In the genomic region with DNA sequence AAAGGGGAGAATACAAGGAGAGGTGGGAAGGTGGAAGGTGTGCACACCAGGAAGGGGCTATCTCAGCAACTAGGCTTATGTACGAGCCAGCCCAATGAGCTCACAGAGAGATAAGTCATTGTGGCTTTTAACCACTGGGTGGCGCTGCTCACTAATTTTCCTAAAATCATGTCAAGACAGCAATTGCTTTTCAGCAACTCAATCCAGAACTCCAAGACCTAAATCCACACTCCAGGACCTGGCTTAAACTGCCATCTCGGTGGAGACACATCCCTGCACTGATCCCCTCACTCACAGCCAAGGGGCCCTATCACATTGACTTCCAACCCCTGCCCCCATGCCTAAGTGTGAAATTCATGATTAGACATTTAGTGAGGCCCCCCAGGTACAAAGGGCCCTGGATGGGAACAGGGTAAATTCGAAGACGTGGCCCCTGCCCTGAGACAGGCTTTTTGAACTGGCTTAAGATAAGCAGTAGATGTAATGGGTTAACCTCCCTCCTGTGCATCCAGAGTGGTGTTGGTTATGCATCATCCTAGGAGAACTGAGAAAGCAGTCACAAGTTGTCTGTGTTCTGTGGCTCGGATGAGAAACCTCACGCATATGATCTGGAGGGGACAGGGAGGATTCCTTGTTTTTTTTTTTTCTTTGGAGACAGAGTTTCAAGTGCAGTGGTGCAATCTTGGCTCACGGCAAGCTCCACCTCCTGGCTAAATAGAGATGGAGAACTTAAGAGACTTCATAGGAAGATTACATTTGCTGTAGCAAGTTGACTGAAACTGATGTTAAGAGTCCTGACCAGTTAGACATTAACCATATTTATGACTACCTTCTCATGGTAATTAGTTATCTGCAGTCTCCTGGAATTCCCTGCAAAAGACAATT, we compare ENCODE assay signal across 1 cellular context.
TF ChIP-seq lines count a peak whose summit lies in the region.

No MANE protein-coding gene starts in this region.

TF ChIP-seq in endothelial cell of umbilical vein, 7 proteins besides CTCF, POLR2A, EP300 and RAD21:
- TF ChIP-seq MYC (IDR thresholded peaks at IDR 0.05; ENCODE audit: low read depth, low read length) (no peak), GATA2 (IDR thresholded peaks at IDR 0.05; ENCODE audit: insufficient read depth, insufficient read length, low read depth, low read length) (no peak), JUN (IDR thresholded peaks at IDR 0.05; ENCODE audit: borderline replicate concordance, insufficient read depth, insufficient read length, low read depth) (no peak), FOS (IDR thresholded peaks at IDR 0.05; ENCODE audit: borderline replicate concordance, insufficient read depth, low read length) (no peak), POLR2AphosphoS5 (IDR thresholded peaks at IDR 0.05; ENCODE audit: insufficient read depth, low read depth, low read length) (no peak), EZH2 (IDR thresholded peaks at IDR 0.05; ENCODE audit: borderline replicate concordance, low read depth, low read length, severe bottlenecking) (no peak)
- TF ChIP-seq, protein P1, sequence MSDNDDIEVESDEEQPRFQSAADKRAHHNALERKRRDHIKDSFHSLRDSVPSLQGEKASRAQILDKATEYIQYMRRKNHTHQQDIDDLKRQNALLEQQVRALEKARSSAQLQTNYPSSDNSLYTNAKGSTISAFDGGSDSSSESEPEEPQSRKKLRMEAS (IDR thresholded peaks at IDR 0.05; ENCODE audit: insufficient read depth, insufficient read length), result no peak
